In genomic region chr2:174633621-174633927, GRCh38 we compare ENCODE assay signal across 10 cellular contexts. TPM values are rescaled to one million over a fixed set of nuclear protein-coding genes. Genes with fewer than 3 reads are reported as not detected.
DNase-seq lines count a peak whose midpoint lies in the region; ATAC-seq, FAIRE-seq and TF ChIP-seq lines count a peak whose summit lies in the region.
"Had no signal": no experiment of that assay in that cellular context is flagged by ENCODE, and none has a peak within 500 bp of the region (broad histone marks: within the 10 kb centered on the region; RNA-seq: fewer than 3 reads in every experiment).

No MANE protein-coding gene starts in this region.

- H2AFZ ChIP-seq in K562 (ENCODE audit: low read depth, low read length): peak overlapping the region; percentile 84

- no peak overlapping the region for H3K4me3 Mint-ChIP-seq in MCF 10A (ENCODE audit: unreplicated experiment)

- H3K9ac ChIP-seq in K562 (ENCODE audit: insufficient read depth in 1 of 2, low read depth in 2 of 2, low read length in 2 of 2): peak overlapping the region in 1 of 2 experiments; percentile 35; a peak in 2 of 4 replicates

- no peak for FAIRE-seq in K562 (lab: Jason Lieb, UNC)

- no TSS peak for BruUV-seq in MCF 10A (replicated peaks; lab: Mats Ljungman, UMichigan)
- BruUV-seq in K562 (replicated peaks; lab: Mats Ljungman, UMichigan): no TSS peak

- no peak overlapping the region for H3K27ac Mint-ChIP-seq in MCF 10A (ENCODE audit: low read depth, unreplicated experiment)

- H4K20me1 ChIP-seq in K562 (replicated peaks; ENCODE audit: control insufficient read depth, insufficient read depth, low read length): no peaks in the 10 kb centered on the region

- TF ChIP-seq POLR2A in breast epithelium (IDR thresholded peaks at IDR 0.05) (no peak), K562 (conservative IDR thresholded peaks at IDR 0.05) (no peak), vagina (IDR thresholded peaks at IDR 0.05) (no peak)

- ATAC-seq in K562: peak; percentile 45
- peak; percentile 34 for ATAC-seq in mucosa of descending colon
- ATAC-seq in HG02981 (IDR thresholded peaks at IDR 0.05; ENCODE audit: unreplicated experiment): no peak

- no peaks in the 10 kb centered on the region for H3K9me3 Mint-ChIP-seq in MCF 10A (ENCODE audit: unreplicated experiment)

- no peaks in the 10 kb centered on the region for H3K9me1 ChIP-seq in K562 (ENCODE audit: control insufficient read depth, insufficient read depth, low read length)

- CTCF ChIA-PET in MCF 10A (lab: Yijun Ruan, JAX) (no interaction called here), K562 (lab: Yijun Ruan, JAX; ENCODE audit: low intra/inter-chr PET ratio) (no interaction called here)

- in situ Hi-C loops in K562 (cut with MboI): no loop called here

- 53% methylated on average over 8 of the region's 8 CpGs for WGBS in K562 (ENCODE audit: insufficient coverage, low coverage, missing lambda C conversion rate)

- POLR2A ChIA-PET in MCF 10A (lab: Yijun Ruan, JAX): interaction anchor here (1.0 kb wide), 1 partner anchor 12 kb away, joined by 3 read pairs; no protein-coding TSS in a partner anchor
- POLR2A ChIA-PET in K562 (lab: Yijun Ruan, JAX): interaction anchor here (1.3 kb wide), 1 partner anchor 10 kb away, joined by 5 read pairs; no protein-coding TSS in a partner anchor

- DNase-seq in breast epithelium (ENCODE audit: low spot score in 2 of 2) (no peak), MCF 10A (ENCODE audit: unreplicated experiment) (no peak), K562 (ENCODE audit: extremely low read depth in 1 of 4, low spot score in 3 of 4) (peak in 1 of 4 experiments; percentile 37), mucosa of descending colon (no peak), vagina (ENCODE audit: extremely low spot score in 2 of 2) (no peak), NCI-H2171 (lab: John Stamatoyannopoulos, UW) (no peak), mesenteric fat pad (ENCODE audit: low spot score) (no peak)
- DNase-seq: glutamatergic neuron had no signal

- TF ChIP-seq EP300 in K562 (IDR thresholded peaks at IDR 0.05; ENCODE audit: low read length): no peak

- TF ChIP-seq RAD21 in K562 (CRISPR knock-in tag; conservative IDR thresholded peaks at IDR 0.05 in 1 of 2, IDR thresholded peaks at IDR 0.05 in 1 of 2): no peak

- H3K4me2 ChIP-seq in K562 (ENCODE audit: insufficient read depth, low read length): 0 out of 2 replicates have a peak overlapping the region, but pooled peaks have one; percentile 47

- no peaks in the 10 kb centered on the region for H3K4me1 ChIP-seq in breast epithelium
- peaks cover 12 to 27% of the 10 kb centered on the region in 2 experiments; a peak in 4 of 5 replicates for H3K4me1 ChIP-seq in K562 (replicated peaks in 1 of 2; ENCODE audit: control insufficient read depth in 2 of 2, insufficient read depth in 2 of 2, low read length in 2 of 2)
- H3K4me1 ChIP-seq in mucosa of descending colon (ENCODE audit: low read depth): peaks cover 5% of the 10 kb centered on the region
- H3K4me1 ChIP-seq in vagina: peaks cover 41% of the 10 kb centered on the region

- H3K27me3 ChIP-seq in breast epithelium (no peaks in the 10 kb centered on the region), K562 (ENCODE audit: control insufficient read depth in 2 of 2, insufficient read depth in 2 of 2, low read length in 2 of 2) (no peaks in the 10 kb centered on the region), vagina (no peaks in the 10 kb centered on the region)

- H3K36me3 ChIP-seq in breast epithelium (no peaks in the 10 kb centered on the region), K562 (ENCODE audit: control insufficient read depth, insufficient read depth, low read length) (no peaks in the 10 kb centered on the region), mucosa of descending colon (ENCODE audit: low read depth) (no peaks in the 10 kb centered on the region), vagina (no peaks in the 10 kb centered on the region)

- TF ChIP-seq CTCF in breast epithelium (IDR thresholded peaks at IDR 0.05) (no peak), MCF 10A (IDR thresholded peaks at IDR 0.05; ENCODE audit: unreplicated experiment) (no peak), K562 (IDR thresholded peaks at IDR 0.05 in 2 of 3, conservative IDR thresholded peaks at IDR 0.05 in 1 of 3; ENCODE audit: insufficient read depth in 2 of 3, low read depth in 1 of 3, low read length in 3 of 3) (no peak), mucosa of descending colon (IDR thresholded peaks at IDR 0.05) (no peak), vagina (IDR thresholded peaks at IDR 0.05) (no peak)

- H3K9me3 ChIP-seq in breast epithelium: no peaks in the 10 kb centered on the region
- H3K9me3 ChIP-seq in K562 (replicated peaks; ENCODE audit: control insufficient read depth, insufficient read depth, low read depth, low read length): no peaks in the 10 kb centered on the region
- H3K9me3 ChIP-seq in mucosa of descending colon: no peaks in the 10 kb centered on the region
- no peaks in the 10 kb centered on the region for H3K9me3 ChIP-seq in vagina

- H3K36me3 Mint-ChIP-seq in MCF 10A (ENCODE audit: insufficient read depth, unreplicated experiment): no peaks in the 10 kb centered on the region

- no peaks in the 10 kb centered on the region for H3K27me3 Mint-ChIP-seq in MCF 10A (ENCODE audit: insufficient read depth, unreplicated experiment)

- no peaks in the 10 kb centered on the region for H3K79me2 ChIP-seq in K562 (ENCODE audit: control insufficient read depth, insufficient read depth, low read length)

- intact Hi-C loops in breast epithelium (cut with DNase I; ENCODE audit: low total_unique reads): no loop called here
- intact Hi-C loops in MCF 10A (cut with micrococcal nuclease): no loop called here
- intact Hi-C loops in K562 (cut with micrococcal nuclease): no loop called here
- intact Hi-C loops in mucosa of descending colon (cut with DNase I, micrococcal nuclease): no loop called here
- intact Hi-C loops in vagina (cut with DNase I): no loop called here

- H3K27ac ChIP-seq in breast epithelium (peak overlapping the region; percentile 68 to 88), K562 (ENCODE audit: extremely low read depth, low read depth, low read length) (peak overlapping the region; percentile 9; the same call in 1 of the 3 replicates), vagina (peak overlapping the region; percentile 77)
- H3K27ac ChIP-seq: VCaP had no signal

- no peaks in the 10 kb centered on the region for H3K4me1 Mint-ChIP-seq in MCF 10A (ENCODE audit: insufficient read depth, unreplicated experiment)

- peak overlapping the region; percentile 23 to 29 (median 28) for H3K4me3 ChIP-seq in breast epithelium
- H3K4me3 ChIP-seq in K562: no peak overlapping the region
- H3K4me3 ChIP-seq in mucosa of descending colon: no peak overlapping the region
- peak overlapping the region; percentile 13 to 20 for H3K4me3 ChIP-seq in vagina

TF ChIP-seq in K562, 482 proteins besides CTCF, POLR2A, EP300 and RAD21 (continues in another document):
- no peak for TF ChIP-seq CBX3 (IDR thresholded peaks at IDR 0.05; ENCODE audit: borderline replicate concordance in 1 of 2, low read length in 2 of 2)
- TF ChIP-seq CHD4 (IDR thresholded peaks at IDR 0.05; ENCODE audit: insufficient read depth, insufficient replicate concordance, low read depth, low read length, poor library complexity, severe bottlenecking): no peak
- peak; percentile 2; the same call in 1 of the 2 replicates for TF ChIP-seq PHF8 (IDR thresholded peaks at IDR 0.05; ENCODE audit: borderline replicate concordance, low read length)
- no peak for TF ChIP-seq FOXJ2 (tag; IDR thresholded peaks at IDR 0.05)
- peak; percentile 28; the same call in 1 of the 2 replicates for TF ChIP-seq DMBX1 (CRISPR knock-in tag; IDR thresholded peaks at IDR 0.05; ENCODE audit: borderline replicate concordance)
- peak; percentile 26; the same call in 1 of the 2 replicates for TF ChIP-seq ZNF589 (CRISPR knock-in tag; IDR thresholded peaks at IDR 0.05; ENCODE audit: low read depth)
- TF ChIP-seq ZFX (CRISPR knock-in tag; IDR thresholded peaks at IDR 0.05): peak; percentile 44
- TF ChIP-seq ZBTB9 (CRISPR knock-in tag; IDR thresholded peaks at IDR 0.05): no peak
- no peak for TF ChIP-seq EZH2 (IDR thresholded peaks at IDR 0.05; ENCODE audit: borderline replicate concordance, low read depth, low read length)
- no peak for TF ChIP-seq POLR2AphosphoS2 (IDR thresholded peaks at IDR 0.05; ENCODE audit: low read length)
- no peak for TF ChIP-seq MED1 (CRISPR knock-in tag; IDR thresholded peaks at IDR 0.05; ENCODE audit: borderline replicate concordance)

RNA-seq across cellular contexts. Expression of gene WIPF1, which starts 36.0 kb away (rescaled TPM):
- total RNA-seq in breast epithelium (10 to 100 TPM; 17.6 to 43.2 (median 24.9) TPM), MCF 10A (2022) (6.0 and 6.2 TPM in 2 replicates), K562 (2014; rRNA removed) (0.49 and 2.4 TPM in 2 replicates), K562 (2014; rRNA removed; fragmentation: Illumina TruSeq; extraction: Trizol) (2.4 TPM in 2 replicates), K562 (2015; rRNA removed; fragmentation: Illumina TruSeq; extraction: Trizol) (4.9 and 5.8 TPM in 2 replicates), K562 (2021) (3.8 and 4.9 TPM in 2 replicates), mucosa of descending colon (10 to 100 TPM; 15.3 to 56.6 (median 28.9) TPM), vagina (20.4 TPM), mesenteric fat pad (84.0 TPM)
- total RNA-seq in K562 (2011; cell fraction: chromatin; rRNA removed; ENCODE audit: low replicate concordance): 1.3 and 2.3 TPM in 2 replicates
- 0.33 and 0.39 TPM in 2 replicates for total RNA-seq in K562 (2011; cell fraction: nucleolus; rRNA removed)
- total RNA-seq in K562 (2011; cell fraction: nucleoplasm; rRNA removed): 0.95 and 1.4 TPM in 2 replicates
- polyA plus RNA-seq in K562 (2011; rRNA removed) (0.54 and 3.7 TPM in 2 replicates), K562 (2014; fragmentation: Illumina TruSeq; extraction: Trizol) (3.0 and 3.6 TPM in 2 replicates), K562 (2014; fragmentation: Nextera tagmentation; extraction: Ambion mirVana) (under 1 TPM; 0.61 to 0.92 TPM), K562 (2014; rRNA removed) (1.8 and 2.5 TPM in 2 replicates)
- 0.42 and 2.4 TPM in 2 replicates for polyA plus RNA-seq in K562 (2011; cell fraction: cytosol; rRNA removed)
- 0.75 and 3.5 TPM in 2 replicates for polyA plus RNA-seq in K562 (2011; cell fraction: nucleus; rRNA removed)
- 6.6 and 14.1 TPM in 2 replicates for polyA plus RNA-seq in K562 (2012)
- polyA minus RNA-seq in K562 (2011; rRNA and poly(A)+ RNA removed): 0.32 and 4.6 TPM in 2 replicates
- 0.48 and 2.4 TPM in 2 replicates for polyA minus RNA-seq in K562 (2011; cell fraction: cytosol; rRNA and poly(A)+ RNA removed)
- polyA minus RNA-seq in K562 (2011; cell fraction: nucleus; rRNA and poly(A)+ RNA removed): 0.27 and 5.9 TPM in 2 replicates

Comparison
In these comparisons a context has a peak if more than half of its experiments do, and no peak if none do; other contexts are left out.
1. H3K27ac ChIP-seq: peak in every context shown above with its lines; median percentile 78 in breast epithelium; 77 in vagina; 9 in K562.
2. H3K4me3 ChIP-seq: peak in breast epithelium (3 of 3) and vagina (2 of 2); none in K562 (single experiment) and mucosa of descending colon (single experiment).